ENCODE assay signal across 7 cellular contexts in genomic region chr6:79544939-79545450, GRCh38. TPM values are rescaled to one million over a fixed set of nuclear protein-coding genes. Genes with fewer than 3 reads are reported as not detected.
DNase-seq lines count a peak whose midpoint lies in the region; ATAC-seq and TF ChIP-seq lines count a peak whose summit lies in the region.

No MANE protein-coding gene starts in this region.

- peak overlapping the region; percentile 75 for H3K4me2 ChIP-seq in MM.1S (ENCODE audit: low read depth, low read length)

- TF ChIP-seq CTCF in GM13976 (IDR thresholded peaks at IDR 0.05; ENCODE audit: borderline replicate concordance, control extremely low read depth, extremely low read depth, insufficient read depth, missing control alignments) (no peak), MM.1S (IDR thresholded peaks at IDR 0.05; ENCODE audit: low read length) (peak; percentile 70), RWPE1 (conservative IDR thresholded peaks at IDR 0.05; ENCODE audit: low read depth) (no peak), endothelial cell (IDR thresholded peaks at IDR 0.05; ENCODE audit: unreplicated experiment) (peak; percentile 21), upper lobe of left lung (IDR thresholded peaks at IDR 0.05) (peak; percentile 33 to 69 (median 52))

- 16 to 19% methylated on average over 7 of the region's 7 CpGs for WGBS in upper lobe of left lung, 2 donors

- H3K9me2 ChIP-seq in MM.1S (replicated peaks; ENCODE audit: insufficient read depth, low read length): no peaks in the 10 kb centered on the region

- peak overlapping the region; percentile 79 for H3K9ac ChIP-seq in MM.1S (ENCODE audit: low read length)

- POLR2A ChIA-PET in HEK293T (lab: Yijun Ruan, JAX): interaction anchor here (1.7 to 2.6 kb wide), 2 partner anchors 8 to 86 kb away, joined by 5 to 11 read pairs; partner anchors contain the start of genes LCA5 and SH3BGRL2
- POLR2A ChIA-PET in RWPE1 (lab: Yijun Ruan, JAX; ENCODE audit: low non-redundant PET): no interaction called here

- no peaks in the 10 kb centered on the region for H3K27me3 ChIP-seq in MM.1S (replicated peaks; ENCODE audit: insufficient read depth, low read length)
- H3K27me3 ChIP-seq in upper lobe of left lung: no peaks in the 10 kb centered on the region

- H3K27ac Mint-ChIP-seq in endothelial cell (ENCODE audit: unreplicated experiment): peak overlapping the region; percentile 79

- H3K4me1 Mint-ChIP-seq in endothelial cell (ENCODE audit: unreplicated experiment): peaks cover 21% of the 10 kb centered on the region

- TF ChIP-seq EP300 in upper lobe of left lung (IDR thresholded peaks at IDR 0.05): peak in 2 of 4 donors; percentile 38 to 58

- H3K4me3 ChIP-seq in MM.1S (ENCODE audit: low read length) (peak overlapping the region; percentile 48), upper lobe of left lung (peak overlapping the region in 2 of 4 donors; percentile 1 to 4)

- DNase-seq in GM13976 (ENCODE audit: low spot score) (peak; percentile 74), HEK293T (ENCODE audit: extremely low spot score) (peak; percentile 80), MM.1S (peak; percentile 96), RWPE1 (ENCODE audit: low spot score) (peak; percentile 98), endothelial cell (ENCODE audit: low spot score) (peak; percentile 78), medulla oblongata (ENCODE audit: extremely low spot score) (peak; percentile 92), upper lobe of left lung (peak in 1 of 2 donors; percentile 57)

- no peaks in the 10 kb centered on the region for H4K20me1 ChIP-seq in MM.1S (ENCODE audit: insufficient read depth, low read length)

- H3K9me3 ChIP-seq in MM.1S (replicated peaks; ENCODE audit: insufficient read depth, low read length) (no peaks in the 10 kb centered on the region), upper lobe of left lung (no peaks in the 10 kb centered on the region)

- no peaks in the 10 kb centered on the region for H3K79me2 ChIP-seq in MM.1S (ENCODE audit: low read length)

- peaks cover 25% of the 10 kb centered on the region for H3F3A ChIP-seq in MM.1S (ENCODE audit: insufficient read depth, low read length)

- peak overlapping the region; percentile 41 for H2AFZ ChIP-seq in MM.1S (ENCODE audit: low read length)

- TF ChIP-seq POLR2A in upper lobe of left lung (IDR thresholded peaks at IDR 0.05): no peak

- H3K4me3 Mint-ChIP-seq in endothelial cell (ENCODE audit: unreplicated experiment): peak overlapping the region; percentile 14

- peak; percentile 88 to 96 for ATAC-seq in upper lobe of left lung (ENCODE audit: low FRiP score in 2 of 2)

- H3K4me1 ChIP-seq in MM.1S (ENCODE audit: low read length): peaks cover 31% of the 10 kb centered on the region
- H3K4me1 ChIP-seq in upper lobe of left lung: peaks cover 8 to 18% (median 13%) of the 10 kb centered on the region in 4 donors

- in situ Hi-C loops in GM13976 (cut with MboI; ENCODE audit: low sequenced_read_pairs, unreplicated experiment): no loop called here

- H3K27me3 Mint-ChIP-seq in endothelial cell (ENCODE audit: unreplicated experiment): peaks cover 1% of the 10 kb centered on the region

- H3K27ac ChIP-seq in MM.1S (ENCODE audit: low read length) (peak overlapping the region; percentile 97), RWPE1 (no peak overlapping the region), upper lobe of left lung (peak overlapping the region; percentile 45 to 62 (median 54))

- H3K36me3 ChIP-seq in MM.1S (replicated peaks; ENCODE audit: insufficient read depth, low read length): no peaks in the 10 kb centered on the region
- no peaks in the 10 kb centered on the region for H3K36me3 ChIP-seq in upper lobe of left lung

- no peaks in the 10 kb centered on the region for H3K9me3 Mint-ChIP-seq in endothelial cell (ENCODE audit: unreplicated experiment)

- H3K36me3 Mint-ChIP-seq in endothelial cell (ENCODE audit: low read depth, unreplicated experiment): peaks cover 2% of the 10 kb centered on the region

- CTCF ChIA-PET in HEK293T (lab: Yijun Ruan, JAX): interaction anchor here (0.6 to 1.4 kb wide), 6 partner anchors 10 to 272 kb away, joined by 3 to 6 read pairs (median 3); no protein-coding TSS in a partner anchor
- CTCF ChIA-PET in RWPE1 (lab: Yijun Ruan, JAX): interaction anchor here (0.6 to 1.0 kb wide), 5 partner anchors 26 to 638 kb away, joined by 3 to 4 read pairs (median 3); no protein-coding TSS in a partner anchor

TF ChIP-seq in HEK293T, 16 proteins besides CTCF, POLR2A, EP300 and RAD21:
- no peak for TF ChIP-seq BHLHE40 (IDR thresholded peaks at IDR 0.05; ENCODE audit: borderline replicate concordance)
- TF ChIP-seq SP1 (IDR thresholded peaks at IDR 0.05): no peak
- TF ChIP-seq FOXM1 (IDR thresholded peaks at IDR 0.05; ENCODE audit: borderline replicate concordance): no peak
- no peak for TF ChIP-seq TARDBP (IDR thresholded peaks at IDR 0.05)
- TF ChIP-seq CTBP1 (IDR thresholded peaks at IDR 0.05; ENCODE audit: borderline replicate concordance): peak; percentile 59; the same call in 1 of the 2 replicates
- TF ChIP-seq FOXK2 (IDR thresholded peaks at IDR 0.05): 0 out of 2 replicates have a peak, but pooled peaks have one; percentile 37
- TF ChIP-seq ARNT (IDR thresholded peaks at IDR 0.05): no peak
- TF ChIP-seq LEF1 (IDR thresholded peaks at IDR 0.05; ENCODE audit: borderline replicate concordance): no peak
- peak; percentile 38; the same call in 1 of the 2 replicates for TF ChIP-seq L3MBTL2 (conservative IDR thresholded peaks at IDR 0.05)
- TF ChIP-seq HDGF (IDR thresholded peaks at IDR 0.05; ENCODE audit: borderline replicate concordance): no peak
- TF ChIP-seq, protein P1, sequence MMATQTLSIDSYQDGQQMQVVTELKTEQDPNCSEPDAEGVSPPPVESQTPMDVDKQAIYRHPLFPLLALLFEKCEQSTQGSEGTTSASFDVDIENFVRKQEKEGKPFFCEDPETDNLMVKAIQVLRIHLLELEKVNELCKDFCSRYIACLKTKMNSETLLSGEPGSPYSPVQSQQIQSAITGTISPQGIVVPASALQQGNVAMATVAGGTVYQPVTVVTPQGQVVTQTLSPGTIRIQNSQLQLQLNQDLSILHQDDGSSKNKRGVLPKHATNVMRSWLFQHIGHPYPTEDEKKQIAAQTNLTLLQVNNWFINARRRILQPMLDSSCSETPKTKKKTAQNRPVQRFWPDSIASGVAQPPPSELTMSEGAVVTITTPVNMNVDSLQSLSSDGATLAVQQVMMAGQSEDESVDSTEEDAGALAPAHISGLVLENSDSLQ (IDR thresholded peaks at IDR 0.05): peak; percentile 74

RNA-seq across cellular contexts. Expression of gene LCA5, which starts 7.8 kb away (rescaled TPM):
- total RNA-seq in endothelial cell (ENCODE audit: unreplicated experiment): 3.6 TPM
- total RNA-seq in upper lobe of left lung: 10 to 100 TPM in 1 of 6 donors, 1 to 10 TPM in 5; 2.9 to 16.6 (median 5.1) TPM

Comparison
In these comparisons a context has a peak if more than half of its experiments do, and no peak if none do; other contexts are left out.
1. CTCF ChIP-seq: peak in MM.1S (single experiment), endothelial cell (single experiment) and upper lobe of left lung (6 of 6); none in GM13976 (single experiment) and RWPE1 (single experiment).